ENCODE assay signal across 9 cellular contexts in the genomic region with DNA sequence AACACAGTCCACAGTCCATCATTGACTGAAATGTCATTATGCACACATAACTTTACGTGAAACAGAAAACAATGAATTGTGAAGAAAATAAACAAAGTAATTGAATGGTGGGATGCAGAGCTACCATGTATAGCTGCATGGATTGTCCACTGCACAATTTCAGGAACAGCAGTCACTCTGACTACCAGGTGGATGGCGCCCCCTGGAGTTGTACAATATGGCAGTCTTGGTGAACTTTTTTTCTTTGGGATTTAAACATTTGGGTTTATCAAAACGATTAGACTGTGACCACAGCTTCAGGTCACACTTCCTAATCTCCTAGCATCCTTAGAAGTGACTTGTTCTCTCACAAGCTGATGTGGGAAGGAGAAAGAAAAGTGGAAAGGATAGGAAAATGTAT. TPM values are rescaled to one million over a fixed set of nuclear protein-coding genes. Genes with fewer than 3 reads are reported as not detected.
A peak's percentile ranks its signal among the peaks of the same experiment; 100 is the strongest.
DNase-seq lines count a peak whose midpoint lies in the region; ATAC-seq and TF ChIP-seq lines count a peak whose summit lies in the region.
"Had no signal": no experiment of that assay in that cellular context is flagged by ENCODE, and none has a peak within 500 bp of the region (broad histone marks: within the 10 kb centered on the region; RNA-seq: fewer than 3 reads in every experiment).

No MANE protein-coding gene starts in this region.

- H3K27me3 ChIP-seq in IMR-90 (ENCODE audit: control insufficient read depth, insufficient read depth, low read length): no peaks in the 10 kb centered on the region

- no peak overlapping the region for H2AK9ac ChIP-seq in IMR-90 (replicated peaks; ENCODE audit: low read depth, low read length, poor library complexity)

- dilution Hi-C loops in IMR-90 (cut with HindIII; ENCODE audit: low sequenced_read_pairs, unreplicated experiment): no loop called here

- H3K4me3 ChIP-seq in IMR-90 (ENCODE audit: insufficient read depth, low read depth, low read length): no peak overlapping the region
- H3K4me3 ChIP-seq: PC-9 had no signal

- no peak overlapping the region for H2BK15ac ChIP-seq in IMR-90 (ENCODE audit: low read depth, low read length)

- DNase-seq in Calu3 (peak; percentile 65), IMR-90 (no peak), hippocampal formation (lab: John Stamatoyannopoulos, UW) (peak; percentile 19 to 43), H4 (ENCODE audit: low spot score) (no peak)
- DNase-seq in activated T-cell treated with anti-CD3 and anti-CD28 coated beads, Interleukin-2, amount 50 U/mL, for 48 hours: peak; percentile 54 to 58
- peak; percentile 11 to 13 for DNase-seq in stimulated activated CD8-positive, alpha-beta memory T cell treated with anti-CD3 and anti-CD28 coated beads, Interleukin-15, amount 100 ng/mL, for 48 hours (ENCODE audit: low read depth in 2 of 2)
- DNase-seq in NK-92 treated with Interleukin-12 subunit alpha and Interleukin-12 subunit beta, amount 100 ng/mL, for 24 hours (lab: John Stamatoyannopoulos, UW): no peak

- no peaks in the 10 kb centered on the region; the same call in 1 of the 2 replicates for H3K9me1 ChIP-seq in IMR-90 (ENCODE audit: insufficient read depth, low read length)

- TF ChIP-seq POLR2A in IMR-90 (IDR thresholded peaks at IDR 0.05; ENCODE audit: low read depth, low read length): no peak

- no peak overlapping the region for H3K18ac ChIP-seq in IMR-90 (ENCODE audit: low read depth, low read length)

- no peak overlapping the region for H3K4me3 Mint-ChIP-seq in Calu3 (ENCODE audit: low read depth, unreplicated experiment)

- H4K5ac ChIP-seq in IMR-90 (ENCODE audit: low read depth, low read length): no peak overlapping the region

- POLR2A ChIA-PET in IMR-90 (lab: Charles Lee; ENCODE audit: unreplicated experiment): interaction anchor here (0.7 kb wide), 1 partner anchor 139 kb away, joined by 3 read pairs; no protein-coding TSS in a partner anchor

- no peak overlapping the region for H2BK120ac ChIP-seq in IMR-90 (ENCODE audit: low read depth, low read length)

- no peaks in the 10 kb centered on the region for H4K20me1 ChIP-seq in IMR-90 (ENCODE audit: insufficient read depth, low read length)

- H3K27me3 Mint-ChIP-seq in Calu3 (ENCODE audit: unreplicated experiment): no peaks in the 10 kb centered on the region

- H3K9ac ChIP-seq in IMR-90 (ENCODE audit: low read depth, low read length): no peak overlapping the region

- no peak overlapping the region for H3K14ac ChIP-seq in IMR-90 (replicated peaks; ENCODE audit: low read depth, low read length)

- WGBS in IMR-90 (ENCODE audit: extremely low coverage in 2 of 2, insufficient read length in 1 of 2), 2 experiments: no CpG with 5 or more reads among the region's 3 CpGs

- CTCF ChIA-PET in Calu3 (lab: Charles Lee) (interaction anchor here (0.5 to 1.5 kb wide), 10 partner anchors 18 to 379 kb away, joined by 3 to 10 read pairs (median 4); no protein-coding TSS in a partner anchor), IMR-90 (lab: Yijun Ruan, JAX) (interaction anchor here (0.6 to 2.8 kb wide), 10 partner anchors 32 to 1409 kb away, joined by 3 to 10 read pairs (median 4); no protein-coding TSS in a partner anchor)

- in situ Hi-C loops in IMR-90 (cut with MboI; ENCODE audit: low sequenced_read_pairs): no loop called here

- peak; percentile 65 for TF ChIP-seq RAD21 in IMR-90 (IDR thresholded peaks at IDR 0.05; ENCODE audit: low read length)

- H3K36me3 Mint-ChIP-seq in Calu3 (ENCODE audit: insufficient read depth, unreplicated experiment): no peaks in the 10 kb centered on the region

- no peak overlapping the region for H3K4ac ChIP-seq in IMR-90 (ENCODE audit: low read depth, low read length)

- no peak for ATAC-seq in IMR-90 (ENCODE audit: low read depth)
- ATAC-seq in GM21717 (IDR thresholded peaks at IDR 0.05; ENCODE audit: unreplicated experiment): no peak

- TF ChIP-seq CTCF in Calu3 (IDR thresholded peaks at IDR 0.05; ENCODE audit: unreplicated experiment) (peak; percentile 46), IMR-90 (conservative IDR thresholded peaks at IDR 0.05; ENCODE audit: low read depth, low read length) (peak; percentile 52)

- H3K4me1 ChIP-seq in IMR-90 (ENCODE audit: control insufficient read depth, insufficient read depth, low read length): peaks cover 7% of the 10 kb centered on the region

- H3K4me2 ChIP-seq in IMR-90 (ENCODE audit: low read depth, low read length): no peak overlapping the region
- H3K4me2 ChIP-seq: PC-9 had no signal

- H3K9me3 ChIP-seq in IMR-90 (ENCODE audit: control insufficient read depth, insufficient read depth, low read length): no peaks in the 10 kb centered on the region

- H2BK20ac ChIP-seq in IMR-90 (ENCODE audit: low read depth, low read length): no peak overlapping the region

- no peaks in the 10 kb centered on the region for H3K79me1 ChIP-seq in IMR-90 (ENCODE audit: low read depth in 1 of 2, low read length in 2 of 2)

- H2AFZ ChIP-seq in IMR-90 (replicated peaks; ENCODE audit: low read length, poor library complexity): no peak overlapping the region
- H2AFZ ChIP-seq: PC-9 had no signal

- H4K91ac ChIP-seq in IMR-90 (ENCODE audit: insufficient read depth, low read depth, low read length): no peak overlapping the region

- no peak overlapping the region for H2BK5ac ChIP-seq in IMR-90 (ENCODE audit: low read depth, low read length, poor library complexity, severe bottlenecking)

- H2AK5ac ChIP-seq in IMR-90 (ENCODE audit: low read depth, low read length): no peak overlapping the region

- H3K9me3 Mint-ChIP-seq in Calu3 (ENCODE audit: low read depth, unreplicated experiment): no peaks in the 10 kb centered on the region

- H3K56ac ChIP-seq in IMR-90 (ENCODE audit: extremely low read depth, insufficient read depth, low read length): no peak overlapping the region

- no peak overlapping the region for H3K23ac ChIP-seq in IMR-90 (ENCODE audit: low read depth, low read length)

- no peak overlapping the region for H3K27ac Mint-ChIP-seq in Calu3 (ENCODE audit: unreplicated experiment)

- intact Hi-C loops in Calu3 (cut with micrococcal nuclease; ENCODE audit: unreplicated experiment) (no loop called here), IMR-90 (cut with micrococcal nuclease) (loop anchor here (1.0 kb wide), 1 partner anchor 373 kb away; no protein-coding TSS in a partner anchor)

- no peak overlapping the region for H3K27ac ChIP-seq in IMR-90 (ENCODE audit: insufficient read depth, low read length)
- H3K27ac ChIP-seq: PC-9 had no signal

- H4K8ac ChIP-seq in IMR-90 (ENCODE audit: low read depth in 2 of 2, low read length in 2 of 2): no peak overlapping the region

- no peaks in the 10 kb centered on the region for H3K36me3 ChIP-seq in IMR-90 (ENCODE audit: control insufficient read depth, insufficient read depth, low read length)

- BruUV-seq in Calu3 (replicated peaks; lab: Mats Ljungman, UMichigan) (no TSS peak), IMR-90 (replicated peaks; lab: Mats Ljungman, UMichigan) (no TSS peak)

- H3K4me1 Mint-ChIP-seq in Calu3 (ENCODE audit: low read depth, unreplicated experiment): peaks cover 33% of the 10 kb centered on the region

TF ChIP-seq in IMR-90, 13 proteins besides CTCF, POLR2A, EP300 and RAD21:
- TF ChIP-seq SMC3 (IDR thresholded peaks at IDR 0.05; ENCODE audit: low read depth, low read length): peak; percentile 58
- TF ChIP-seq, protein P1, sequence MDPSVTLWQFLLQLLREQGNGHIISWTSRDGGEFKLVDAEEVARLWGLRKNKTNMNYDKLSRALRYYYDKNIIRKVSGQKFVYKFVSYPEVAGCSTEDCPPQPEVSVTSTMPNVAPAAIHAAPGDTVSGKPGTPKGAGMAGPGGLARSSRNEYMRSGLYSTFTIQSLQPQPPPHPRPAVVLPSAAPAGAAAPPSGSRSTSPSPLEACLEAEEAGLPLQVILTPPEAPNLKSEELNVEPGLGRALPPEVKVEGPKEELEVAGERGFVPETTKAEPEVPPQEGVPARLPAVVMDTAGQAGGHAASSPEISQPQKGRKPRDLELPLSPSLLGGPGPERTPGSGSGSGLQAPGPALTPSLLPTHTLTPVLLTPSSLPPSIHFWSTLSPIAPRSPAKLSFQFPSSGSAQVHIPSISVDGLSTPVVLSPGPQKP (IDR thresholded peaks at IDR 0.05; ENCODE audit: borderline replicate concordance, low read depth, low read length): no peak

RNA-seq across cellular contexts. Expression of gene TCF12, which starts 48.9 kb away (rescaled TPM):
- 115 and 127 TPM in 2 replicates for total RNA-seq in Calu3 (2022)
- 123 and 160 TPM in 2 replicates for total RNA-seq in IMR-90 (2012; rRNA removed)
- 78.5 and 79.4 TPM in 2 replicates for polyA plus RNA-seq in IMR-90 (2012; rRNA removed)
- 36.3 and 53.9 TPM in 2 replicates for polyA plus RNA-seq in IMR-90 (2012; cell fraction: cytosol; rRNA removed)
- polyA plus RNA-seq in IMR-90 (2012; cell fraction: nucleus; rRNA removed; ENCODE audit: low replicate concordance): 29.9 and 83.9 TPM in 2 replicates
- total RNA-seq in H4 (2014; rRNA removed; shearing (Covaris generic)): 73.0 and 98.7 TPM in 2 replicates

Comparison
In these comparisons a context has a peak if more than half of its experiments do, and no peak if none do; other contexts are left out.
1. DNase-seq: peak in Calu3 (single experiment), activated T-cell treated with anti-CD3 and anti-CD28 coated beads, Interleukin-2, amount 50 U/mL, for 48 hours (2 of 2), hippocampal formation (2 of 2) and stimulated activated CD8-positive, alpha-beta memory T cell treated with anti-CD3 and anti-CD28 coated beads, Interleukin-15, amount 100 ng/mL, for 48 hours (2 of 2); none in IMR-90 (single experiment), H4 (single experiment) and NK-92 treated with Interleukin-12 subunit alpha and Interleukin-12 subunit beta, amount 100 ng/mL, for 24 hours (single experiment).